8 cellular contexts compared by ENCODE assay signal in genomic region chr1:40096646-40096976, GRCh38. TPM values are rescaled to one million over a fixed set of nuclear protein-coding genes. Genes with fewer than 3 reads are reported as not detected.
DNase-seq lines count a peak whose midpoint lies in the region; ATAC-seq and TF ChIP-seq lines count a peak whose summit lies in the region.

No MANE protein-coding gene starts in this region.

- no peaks in the 10 kb centered on the region for H3K9me3 ChIP-seq in AG04450 (ENCODE audit: control insufficient read depth, insufficient read depth, low read length)
- no peaks in the 10 kb centered on the region for H3K9me3 ChIP-seq in prostate gland

- H3K27ac ChIP-seq in AG04450 (ENCODE audit: low read depth, low read length) = peak overlapping the region; percentile 59
- H3K27ac ChIP-seq in prostate gland = peak overlapping the region; percentile 55 to 56
- H3K27ac ChIP-seq in caudate nucleus (ENCODE audit: low read depth, low read length) = no peak overlapping the region

- WGBS in prostate gland = 9% methylated on average over 9 of the region's 9 CpGs

- peak; percentile 27 for ATAC-seq in GM21723 (IDR thresholded peaks at IDR 0.05; ENCODE audit: unreplicated experiment)

- H3K4me3 ChIP-seq in AG04450 (ENCODE audit: low read depth, low read length) (peak overlapping the region; percentile 85), fibroblast of villous mesenchyme (ENCODE audit: low read depth, low read length) (peak overlapping the region; percentile 92), prostate gland (peak overlapping the region; percentile 65 to 70)

- H3K36me3 ChIP-seq in prostate gland = no peaks in the 10 kb centered on the region

- POLR2A ChIA-PET in AG04450 (lab: Yijun Ruan, JAX) = no interaction called here

- TF ChIP-seq POLR2A in prostate gland (IDR thresholded peaks at IDR 0.05) = no peak

- intact Hi-C loops in prostate gland (cut with DNase I) = loop anchor here (10.0 kb wide), 1 partner anchor 68 kb away; the partner anchor contains the start of gene RLF

- CTCF ChIA-PET in AG04450 (lab: Charles Lee) = interaction anchor here (1.0 to 1.2 kb wide), 2 partner anchors 13 to 47 kb away, joined by 3 read pairs; no protein-coding TSS in a partner anchor

- DNase-seq in AG04450 (ENCODE audit: low read depth, low spot score) (no peak), SK-N-DZ (ENCODE audit: low spot score) (peak; percentile 6), fibroblast of villous mesenchyme (ENCODE audit: low read depth) (no peak), prostate gland (ENCODE audit: low spot score) (no peak), iPS-NIHi7 (ENCODE audit: extremely low spot score) (no peak), NCI-H128 (lab: John Stamatoyannopoulos, UW; ENCODE audit: unreplicated experiment) (no peak), caudate nucleus (lab: John Stamatoyannopoulos, UW) (no peak)

- H3K4me1 ChIP-seq in prostate gland (replicated peaks) = no peaks in the 10 kb centered on the region

- no peaks in the 10 kb centered on the region for H3K27me3 ChIP-seq in AG04450 (ENCODE audit: control insufficient read depth, insufficient read depth, low read length)
- H3K27me3 ChIP-seq in prostate gland (replicated peaks; ENCODE audit: insufficient read depth) = no peaks in the 10 kb centered on the region

- TF ChIP-seq CTCF in AG04450 (IDR thresholded peaks at IDR 0.05; ENCODE audit: low read depth, low read length) = no peak
- TF ChIP-seq CTCF in fibroblast of villous mesenchyme (IDR thresholded peaks at IDR 0.05; ENCODE audit: insufficient read depth, low read depth, low read length) = no peak
- no peak for TF ChIP-seq CTCF in prostate gland (IDR thresholded peaks at IDR 0.05)

RNA-seq across cellular contexts. Expression of gene PPT1, which starts 0.4 kb away (rescaled TPM):
- polyA plus RNA-seq in AG04450 (2011; rRNA removed) = 44.2 and 45.1 TPM in 2 replicates
- polyA minus RNA-seq in AG04450 (2011; rRNA and poly(A)+ RNA removed) = 23.4 and 36.8 TPM in 2 replicates
- 43.2 and 55.9 TPM in 2 replicates for polyA plus RNA-seq in SK-N-DZ (2014; cell fraction: cytosol; rRNA removed)
- polyA plus RNA-seq in SK-N-DZ (2014; cell fraction: nucleus; rRNA removed) = 21.4 and 27.6 TPM in 2 replicates
- total RNA-seq in fibroblast of villous mesenchyme (38.3 and 70.8 TPM in 2 replicates), prostate gland (100 to 1,000 TPM in 1 of 2 donors, 10 to 100 TPM in 1; 86.2 to 126 TPM)

RNA-seq across cellular contexts. Expression of gene CAP1, which starts 56.1 kb away (rescaled TPM):
- 553 and 661 TPM in 2 replicates for polyA plus RNA-seq in AG04450 (2011; rRNA removed)
- 387 and 421 TPM in 2 replicates for polyA minus RNA-seq in AG04450 (2011; rRNA and poly(A)+ RNA removed)
- 144 and 157 TPM in 2 replicates for polyA plus RNA-seq in SK-N-DZ (2014; cell fraction: cytosol; rRNA removed)
- 69.2 and 77.5 TPM in 2 replicates for polyA plus RNA-seq in SK-N-DZ (2014; cell fraction: nucleus; rRNA removed)
- total RNA-seq in fibroblast of villous mesenchyme (541 and 671 TPM in 2 replicates), prostate gland (100 to 1,000 TPM; 128 to 187 TPM)
